In the genomic region with DNA sequence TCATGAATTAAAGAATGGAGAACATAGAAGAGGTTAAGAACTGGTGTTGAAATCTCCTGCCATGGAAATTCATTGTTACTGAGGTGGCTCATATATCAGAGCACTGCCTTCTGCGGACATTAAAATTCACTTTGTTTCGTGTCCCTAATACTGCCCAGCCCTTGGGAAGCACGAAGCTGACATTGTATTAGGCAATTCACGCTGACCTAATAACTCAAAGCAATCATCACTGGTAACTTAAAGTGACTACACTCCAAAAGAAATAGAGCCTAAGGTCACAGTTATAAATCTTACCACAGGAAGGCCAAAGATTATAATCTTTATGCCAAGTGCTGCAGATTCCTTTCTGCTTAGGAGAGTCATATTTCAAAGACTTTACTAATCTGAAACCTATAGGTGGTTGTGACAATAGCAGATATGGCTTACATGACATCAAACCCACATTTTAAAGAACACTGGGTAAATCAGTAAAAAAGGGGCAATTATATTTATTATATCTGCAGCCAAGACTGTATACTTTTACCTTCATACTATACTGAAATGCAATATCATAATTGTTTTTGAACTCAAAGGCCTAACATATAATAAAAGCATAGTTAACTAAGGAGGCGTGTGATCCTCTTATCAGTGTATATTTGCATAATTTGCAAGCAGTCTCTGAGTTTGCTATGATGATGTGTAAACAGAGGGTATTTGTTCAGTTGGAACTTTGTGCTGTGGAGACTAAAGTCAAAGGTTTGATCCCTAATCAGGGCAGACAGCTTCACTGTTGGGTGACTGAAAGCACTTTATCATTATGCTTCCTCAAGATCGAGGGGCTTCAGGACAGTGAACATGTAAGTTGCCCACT, we compare ENCODE assay signal across 8 cellular contexts. TPM values are rescaled to one million over a fixed set of nuclear protein-coding genes. Genes with fewer than 3 reads are reported as not detected.
DNase-seq lines count a peak whose midpoint lies in the region; ATAC-seq, FAIRE-seq and TF ChIP-seq lines count a peak whose summit lies in the region.
"Had no signal": no experiment of that assay in that cellular context is flagged by ENCODE, and none has a peak within 500 bp of the region (broad histone marks: within the 10 kb centered on the region; RNA-seq: fewer than 3 reads in every experiment).

No MANE protein-coding gene starts in this region.

- no peaks in the 10 kb centered on the region for H3K27me3 ChIP-seq in stomach

- H3K36me3 ChIP-seq in SK-N-MC (ENCODE audit: insufficient read depth, low read length) = no peaks in the 10 kb centered on the region
- H3K36me3 ChIP-seq in stomach = no peaks in the 10 kb centered on the region

- DNase-seq in HCEC 1CT (peak; percentile 22), SK-N-MC (ENCODE audit: low read depth, low spot score) (no peak), left kidney (ENCODE audit: low read depth, low spot score) (peak; percentile 29), stomach (no peak), GM19239 (ENCODE audit: insufficient read length, low spot score) (no peak), mucosa of gallbladder (ENCODE audit: low spot score) (no peak)
- DNase-seq: stimulated activated CD8-positive, alpha-beta memory T cell treated with anti-CD3 and anti-CD28 coated beads, Interleukin-4, amount 100 ng/mL, for 48 hours had no signal

- peak overlapping the region; percentile 27 for H3K27ac ChIP-seq in SK-N-MC
- peak overlapping the region in 4 of 5 donors; percentile 35 to 64 (median 58) for H3K27ac ChIP-seq in stomach

- H3K9me3 ChIP-seq in SK-N-MC (ENCODE audit: low read depth, low read length) (no peaks in the 10 kb centered on the region), stomach (no peaks in the 10 kb centered on the region)

- H3K4me3 ChIP-seq in SK-N-MC = no peak overlapping the region
- no peak overlapping the region for H3K4me3 ChIP-seq in stomach

- WGBS in stomach, 5 donors = 23 to 40% (median 33%) methylated on average over 6 of the region's 6 CpGs

- no peak for FAIRE-seq in GM19239 (lab: Jason Lieb, UNC)

- peak overlapping the region; percentile 30 for H3K9ac ChIP-seq in SK-N-MC (ENCODE audit: insufficient read length)

- ATAC-seq in HG03565 (IDR thresholded peaks at IDR 0.05; ENCODE audit: unreplicated experiment) = no peak

- TF ChIP-seq CTCF in stomach (IDR thresholded peaks at IDR 0.05) = no peak

- TF ChIP-seq EP300 in stomach (IDR thresholded peaks at IDR 0.05) = no peak

- peaks cover 0 to 38% (median 23%) of the 10 kb centered on the region in 4 donors for H3K4me1 ChIP-seq in stomach

- no peak for TF ChIP-seq POLR2A in stomach (IDR thresholded peaks at IDR 0.05)

- intact Hi-C loops in stomach (cut with DNase I; ENCODE audit: low total_unique reads) = loop anchor here (10.0 kb wide), 1 partner anchor 216 kb away; no protein-coding TSS in a partner anchor

RNA-seq across cellular contexts. Expression of a gene that starts 51.9 kb away (rescaled TPM):
- total RNA-seq in stomach = 1,000 to 10,000 TPM in 1 of 5 donors, 100 to 1,000 TPM in 2, 10 to 100 TPM in 2; 13.9 to 1,001 (median 107) TPM
- 10 to 100 TPM; 35.6 to 92.0 (median 74.6) TPM for polyA plus RNA-seq in stomach
- total RNA-seq in mucosa of gallbladder = 203 TPM

Comparison
In these comparisons a context has a peak if more than half of its experiments do, and no peak if none do; other contexts are left out.
1. DNase-seq: peak in HCEC 1CT (single experiment) and left kidney (single experiment); none in SK-N-MC (single experiment), stomach (single experiment), GM19239 (single experiment) and mucosa of gallbladder (single experiment).